ENCODE assay signal across 11 cellular contexts in the genomic region with DNA sequence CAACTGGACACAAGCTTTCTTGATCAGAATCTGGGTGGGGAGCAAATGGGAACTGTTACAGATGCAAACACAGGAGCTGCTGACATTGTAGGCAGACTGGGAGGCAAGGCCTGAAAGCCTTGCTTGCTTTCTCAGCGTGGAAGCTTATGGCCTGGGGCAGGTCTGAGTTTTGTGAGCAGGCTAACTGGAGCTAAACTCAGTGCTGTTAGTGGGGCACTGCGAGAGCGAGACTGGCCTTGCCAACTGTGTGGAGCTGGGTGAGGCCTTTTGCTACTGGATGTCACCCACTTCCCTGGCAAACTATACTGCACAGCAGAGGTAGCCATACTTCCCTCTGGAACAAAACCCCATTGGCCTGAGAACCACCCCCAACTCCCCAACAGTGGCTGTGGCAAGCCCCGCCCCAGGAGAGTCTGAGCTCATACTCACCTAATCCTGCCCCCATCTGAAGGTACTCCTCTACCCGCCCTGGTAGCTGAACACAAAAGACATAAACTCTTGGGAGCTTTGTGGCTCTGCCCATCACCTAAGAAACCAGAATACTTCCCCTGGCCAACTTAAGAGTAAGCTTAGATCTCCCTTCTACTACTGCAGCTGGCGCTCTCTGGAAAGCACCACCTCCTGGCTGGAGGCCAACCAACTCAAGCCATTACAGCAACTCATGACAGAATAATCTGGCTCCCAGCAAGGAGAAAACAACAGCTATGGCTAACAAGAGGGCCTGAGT. TPM values are rescaled to one million over a fixed set of nuclear protein-coding genes. Genes with fewer than 3 reads are reported as not detected.
DNase-seq lines count a peak whose midpoint lies in the region; ATAC-seq and TF ChIP-seq lines count a peak whose summit lies in the region.
"Had no signal": no experiment of that assay in that cellular context is flagged by ENCODE, and none has a peak within 500 bp of the region (broad histone marks: within the 10 kb centered on the region; RNA-seq: fewer than 3 reads in every experiment).

No MANE protein-coding gene starts in this region.

- no peaks in the 10 kb centered on the region for H3K9me3 ChIP-seq in Karpas-422 (ENCODE audit: low read length)

- H3K4me1 ChIP-seq in Karpas-422 (ENCODE audit: low read length): no peaks in the 10 kb centered on the region

- 71 to 76% methylated on average over 6 of the region's 6 CpGs for WGBS in lower leg skin, 2 donors

- POLR2A ChIA-PET in GM10248 (lab: Yijun Ruan, JAX): interaction anchor here (0.6 kb wide), 1 partner anchor 810 kb away, joined by 6 read pairs; no protein-coding TSS in a partner anchor

- H3K9ac ChIP-seq in Karpas-422 (ENCODE audit: low read length): no peak overlapping the region

- H3K4me2 ChIP-seq in Karpas-422 (ENCODE audit: low read depth, low read length, poor library complexity, severe bottlenecking): no peak overlapping the region

- no peaks in the 10 kb centered on the region for H3K27me3 ChIP-seq in Karpas-422 (ENCODE audit: low read length)

- no peak for ATAC-seq in GM19395 (IDR thresholded peaks at IDR 0.05; ENCODE audit: unreplicated experiment)

- DNase-seq in Caki2 (ENCODE audit: low read depth) (peak; percentile 82), Karpas-422 (peak; percentile 15), choroid plexus epithelial cell (ENCODE audit: low read depth) (peak; percentile 71), lower leg skin (ENCODE audit: low spot score in 2 of 2) (peak; percentile 32 to 91), GM10248 (ENCODE audit: extremely low spot score) (no peak), pons (ENCODE audit: low spot score) (no peak), T-helper 2 cell (no peak)
- DNase-seq: activated CD4-positive, alpha-beta T cell treated with anti-CD3 and anti-CD28 coated beads, Interleukin-2, amount 50 U/mL, for 48 hours; endodermal cell; NCI-H226 had no signal

- H2AFZ ChIP-seq in Karpas-422 (ENCODE audit: low read length): no peak overlapping the region

- TF ChIP-seq CTCF in choroid plexus epithelial cell (conservative IDR thresholded peaks at IDR 0.05; ENCODE audit: low read depth, low read length) (no peak), lower leg skin (IDR thresholded peaks at IDR 0.05) (no peak), GM10248 (IDR thresholded peaks at IDR 0.05; ENCODE audit: control extremely low read depth, extremely low read depth, low read depth, missing control alignments) (no peak)

- no peaks in the 10 kb centered on the region for H4K20me1 ChIP-seq in Karpas-422 (ENCODE audit: insufficient read depth, low read depth, low read length)

- in situ Hi-C loops in Caki2 (cut with HindIII; ENCODE audit: low pct_unique_long_range_greater_than_20kb, low sequenced_read_pairs): no loop called here

- no peak for TF ChIP-seq POLR2A in lower leg skin (IDR thresholded peaks at IDR 0.05)

- intact Hi-C loops in lower leg skin (cut with DNase I; ENCODE audit: low total_unique reads): no loop called here

- H3K9me2 ChIP-seq in Karpas-422 (replicated peaks; ENCODE audit: insufficient read depth, low read length): no peaks in the 10 kb centered on the region

- no peak overlapping the region for H3K27ac ChIP-seq in Karpas-422 (ENCODE audit: low read length)

- no peaks in the 10 kb centered on the region for H3K79me2 ChIP-seq in Karpas-422 (ENCODE audit: low read length)

- CTCF ChIA-PET in GM10248 (lab: Yijun Ruan, JAX): interaction anchor here (0.5 to 2.6 kb wide), 5 partner anchors 9 to 1958 kb away, joined by 3 to 7 read pairs (median 5); no protein-coding TSS in a partner anchor

- H3K4me3 ChIP-seq in Karpas-422 (ENCODE audit: low read length) (no peak overlapping the region), choroid plexus epithelial cell (ENCODE audit: low read depth, low read length) (no peak overlapping the region), lower leg skin (ENCODE audit: low read depth, poor library complexity, severe bottlenecking) (no peak overlapping the region)

- H3K36me3 ChIP-seq in Karpas-422 (ENCODE audit: insufficient read depth, low read length): no peaks in the 10 kb centered on the region

RNA-seq across cellular contexts. Expression of gene CFAP20DC, which starts 42.9 kb away (rescaled TPM):
- total RNA-seq in Caki2 (2014; rRNA removed; shearing (Covaris generic); ENCODE audit: low replicate concordance): 8.3 and 17.8 TPM in 2 replicates
- 0.11 TPM in 1 of 2 replicates, not detected in the other for total RNA-seq in Karpas-422 (2014; rRNA removed; shearing (Covaris generic); ENCODE audit: low replicate concordance)
- total RNA-seq in lower leg skin: under 1 TPM; 0.11 to 0.94 (median 0.39) TPM

Comparison
In these comparisons a context has a peak if more than half of its experiments do, and no peak if none do; other contexts are left out.
1. DNase-seq: peak in Caki2 (single experiment), Karpas-422 (single experiment), choroid plexus epithelial cell (single experiment) and lower leg skin (2 of 2); none in GM10248 (single experiment), pons (single experiment) and T-helper 2 cell (0 of 5).